In the genomic region with DNA sequence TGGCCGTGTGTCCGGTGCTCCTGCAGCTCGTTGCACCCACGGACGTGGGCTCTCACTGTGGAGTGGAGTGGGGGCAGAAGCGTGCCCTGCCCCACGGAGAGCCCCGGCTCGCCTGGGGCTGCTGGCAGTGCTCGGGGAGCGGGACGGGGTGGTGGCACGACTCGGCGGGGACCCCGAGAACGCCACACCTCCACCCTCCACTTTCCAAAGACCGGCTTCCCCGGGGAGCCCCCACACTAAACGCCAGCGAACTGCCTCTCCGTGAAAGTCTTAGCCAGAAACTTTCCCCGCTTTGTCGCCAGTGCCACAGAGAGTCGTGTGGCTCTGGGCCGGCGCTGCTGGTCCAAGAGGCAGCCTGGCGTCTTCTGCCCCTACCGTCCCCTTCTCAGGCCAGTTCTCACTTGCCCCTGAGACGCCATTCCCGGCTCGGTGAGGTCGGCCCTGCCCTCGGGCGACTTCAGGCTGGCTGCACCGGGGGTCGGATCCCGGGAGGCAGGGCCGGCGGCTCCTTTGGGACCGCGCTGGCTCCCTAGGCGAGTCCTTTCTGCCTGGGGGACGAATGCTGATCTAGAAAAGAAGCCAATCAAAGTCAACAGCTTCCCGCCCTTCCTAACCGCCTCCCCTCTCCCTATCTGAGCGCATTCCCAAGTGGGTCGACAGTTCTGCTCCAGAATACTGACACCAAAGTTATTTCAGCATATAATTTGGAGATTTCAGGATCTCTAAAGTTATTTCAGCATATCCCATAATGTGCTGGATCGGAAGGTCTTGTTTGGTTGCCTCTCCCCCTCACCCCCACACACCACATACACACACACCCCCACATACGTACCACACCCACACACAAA, we compare ENCODE assay signal across 8 cellular contexts. TPM values are rescaled to one million over a fixed set of nuclear protein-coding genes. Genes with fewer than 3 reads are reported as not detected.
DNase-seq lines count a peak whose midpoint lies in the region; ATAC-seq, FAIRE-seq and TF ChIP-seq lines count a peak whose summit lies in the region.

No MANE protein-coding gene starts in this region.

- H3K4me3 ChIP-seq in SJSA1 = peak overlapping the region; percentile 66
- H3K4me3 ChIP-seq in astrocyte (ENCODE audit: insufficient read depth, low read depth, low read length) = peak overlapping the region; percentile 88
- H3K4me3 ChIP-seq in rectal smooth muscle tissue (ENCODE audit: low read length) = peak overlapping the region; percentile 97

- peak overlapping the region; percentile 97 for H2AFZ ChIP-seq in astrocyte (ENCODE audit: low read depth, low read length)

- no peaks in the 10 kb centered on the region for H4K20me1 ChIP-seq in astrocyte (ENCODE audit: insufficient read depth, low read length)

- no peak overlapping the region for H3K27ac Mint-ChIP-seq in astrocyte (ENCODE audit: unreplicated experiment)

- no peaks in the 10 kb centered on the region for H3K79me2 ChIP-seq in astrocyte (ENCODE audit: insufficient read depth, low read length)

- H3K36me3 ChIP-seq in SJSA1 (peaks cover 8% of the 10 kb centered on the region; the same call in 1 of the 2 replicates), astrocyte (ENCODE audit: insufficient read depth, low read length) (no peaks in the 10 kb centered on the region), rectal smooth muscle tissue (ENCODE audit: control insufficient read depth, insufficient read depth, low read length) (no peaks in the 10 kb centered on the region)

- TF ChIP-seq CTCF in astrocyte (IDR thresholded peaks at IDR 0.05; ENCODE audit: insufficient read depth, low read depth, low read length) = no peak

- DNase-seq in DMS53 treated with DMSO at 0.1 percent for 48 hours (lab: John Stamatoyannopoulos, UW; ENCODE audit: unreplicated experiment) (peak; percentile 17), HPDE6-E6E7 (ENCODE audit: extremely low spot score) (peak; percentile 23), SJSA1 (ENCODE audit: low read depth in 1 of 2, low spot score in 2 of 2) (peak; percentile 64 to 80), astrocyte (ENCODE audit: low read depth) (no peak), hippocampal formation (lab: John Stamatoyannopoulos, UW) (peak; percentile 48 to 71)
- no peak for DNase-seq in central memory CD4-positive, alpha-beta T cell

- ATAC-seq in GM21381 (IDR thresholded peaks at IDR 0.05; ENCODE audit: unreplicated experiment) = peak; percentile 33

- H3K4me1 ChIP-seq in SJSA1 (replicated peaks) (peaks cover 48% of the 10 kb centered on the region), astrocyte (ENCODE audit: insufficient read depth, low read length) (peaks cover 35% of the 10 kb centered on the region), rectal smooth muscle tissue (ENCODE audit: control insufficient read depth, insufficient read depth, low read length) (peaks cover 9% of the 10 kb centered on the region)

- peak overlapping the region; percentile 89 for H3K9ac ChIP-seq in astrocyte (ENCODE audit: low read length)
- peak overlapping the region; percentile 88 for H3K9ac ChIP-seq in rectal smooth muscle tissue (ENCODE audit: low read length)

- H3K4me2 ChIP-seq in astrocyte (ENCODE audit: low read length) = peak overlapping the region; percentile 92

- peak overlapping the region; percentile 92 for H3K27ac ChIP-seq in SJSA1
- peak overlapping the region; percentile 86 for H3K27ac ChIP-seq in astrocyte (ENCODE audit: low read depth, low read length)
- peak overlapping the region; percentile 75 for H3K27ac ChIP-seq in rectal smooth muscle tissue (ENCODE audit: low read depth, low read length)

- peaks cover 5% of the 10 kb centered on the region; the same call in 1 of the 2 replicates for H3K9me3 ChIP-seq in SJSA1 (replicated peaks)
- H3K9me3 ChIP-seq in astrocyte (ENCODE audit: insufficient read depth, low read depth, low read length) = peaks cover 2% of the 10 kb centered on the region

- FAIRE-seq in astrocyte (lab: Jason Lieb, UNC) = no peak

- H3K4me3 Mint-ChIP-seq in astrocyte (ENCODE audit: unreplicated experiment) = peak overlapping the region; percentile 87

- H3K4me1 Mint-ChIP-seq in astrocyte (ENCODE audit: low read depth, unreplicated experiment) = peaks cover 33% of the 10 kb centered on the region

- no peaks in the 10 kb centered on the region for H3K36me3 Mint-ChIP-seq in astrocyte (ENCODE audit: low read depth, unreplicated experiment)

- H3K27me3 ChIP-seq in SJSA1 (replicated peaks) (no peaks in the 10 kb centered on the region), astrocyte (ENCODE audit: insufficient read depth, low read length) (no peaks in the 10 kb centered on the region), rectal smooth muscle tissue (ENCODE audit: control insufficient read depth, insufficient read depth, low read length) (no peaks in the 10 kb centered on the region)

- no peaks in the 10 kb centered on the region for H3K27me3 Mint-ChIP-seq in astrocyte (ENCODE audit: low read depth, unreplicated experiment)

- H3K9me3 Mint-ChIP-seq in astrocyte (ENCODE audit: unreplicated experiment) = peaks cover 5% of the 10 kb centered on the region

RNA-seq across cellular contexts. Expression of gene SAMD13, which starts 2.6 kb away (rescaled TPM):
- 1.3 TPM in 1 of 2 replicates, not detected in the other for total RNA-seq in SJSA1 (2014; rRNA removed; shearing (Covaris generic))
- 0.93 and 1.3 TPM in 2 replicates for total RNA-seq in astrocyte

Comparison
In these comparisons a context has a peak if more than half of its experiments do, and no peak if none do; other contexts are left out.
1. DNase-seq: peak in DMS53 treated with DMSO at 0.1 percent for 48 hours (single experiment), HPDE6-E6E7 (single experiment), SJSA1 (2 of 2) and hippocampal formation (2 of 2); none in astrocyte (single experiment) and central memory CD4-positive, alpha-beta T cell (single experiment).
2. Peak in every context shown above with its lines, with median percentiles within 50 percentile points of each other: H3K27ac ChIP-seq and H3K4me3 ChIP-seq.